ENCODE assay signal across 17 cellular contexts in genomic region chr15:67512933-67513714, GRCh38. TPM values are rescaled to one million over a fixed set of nuclear protein-coding genes. Genes with fewer than 3 reads are reported as not detected.
DNase-seq lines count a peak whose midpoint lies in the region; ATAC-seq and TF ChIP-seq lines count a peak whose summit lies in the region.
"Had no signal": no experiment of that assay in that cellular context is flagged by ENCODE, and none has a peak within 500 bp of the region (broad histone marks: within the 10 kb centered on the region; RNA-seq: fewer than 3 reads in every experiment).

No MANE protein-coding gene starts in this region.

- no peaks in the 10 kb centered on the region for H3K9me3 ChIP-seq in mammary epithelial cell (replicated peaks; ENCODE audit: insufficient read depth, low read length)
- H3K9me3 ChIP-seq in aorta (ENCODE audit: control insufficient read depth, low read length): no peaks in the 10 kb centered on the region
- H3K9me3 ChIP-seq: BLaER1 had no signal

- no peak overlapping the region for H3K27ac ChIP-seq in mammary epithelial cell (ENCODE audit: insufficient read depth, low read depth, low read length)
- no peak overlapping the region for H3K27ac ChIP-seq in aorta (ENCODE audit: low read depth in 1 of 2, low read length in 2 of 2)
- H3K27ac ChIP-seq: 22Rv1, BLaER1 had no signal

- ATAC-seq in aorta (ENCODE audit: low FRiP score): no peak
- ATAC-seq: HepG2 had no signal

- no peaks in the 10 kb centered on the region for H3K4me1 Mint-ChIP-seq in MCF 10A (ENCODE audit: insufficient read depth, unreplicated experiment)
- H3K4me1 Mint-ChIP-seq: H9 had no signal

- dilution Hi-C loops in mammary epithelial cell (cut with HindIII; ENCODE audit: low sequenced_read_pairs): no loop called here

- DNase-seq in MCF 10A (ENCODE audit: unreplicated experiment) (no peak), mammary epithelial cell (no peak), NCI-H69 (lab: John Stamatoyannopoulos, UW) (peak; percentile 9), fibroblast of gingiva (ENCODE audit: low read depth) (peak; percentile 7), aorta (no peak), glomerular visceral epithelial cell (ENCODE audit: extremely low spot score) (no peak), mesenteric fat pad (ENCODE audit: low spot score) (no peak), midbrain (lab: John Stamatoyannopoulos, UW) (no peak)
- DNase-seq: CD4-positive, alpha-beta memory T cell; DMS153; DMS79 treated with DMSO at 0.1 percent for 48 hours; H9 had no signal

- no peaks in the 10 kb centered on the region for H3K27me3 Mint-ChIP-seq in MCF 10A (ENCODE audit: insufficient read depth, unreplicated experiment)
- H3K27me3 Mint-ChIP-seq: CD4-positive, alpha-beta memory T cell had no signal

- BruUV-seq in MCF 10A (replicated peaks; lab: Mats Ljungman, UMichigan): no TSS peak
- BruUV-seq in mammary epithelial cell (replicated peaks; lab: Mats Ljungman, UMichigan): no TSS peak

- no peaks in the 10 kb centered on the region for H3K9me3 Mint-ChIP-seq in MCF 10A (ENCODE audit: unreplicated experiment)
- H3K9me3 Mint-ChIP-seq: CD14-positive monocyte; CD4-positive, alpha-beta memory T cell; H9 had no signal

- no peak for TF ChIP-seq CTCF in MCF 10A (IDR thresholded peaks at IDR 0.05; ENCODE audit: unreplicated experiment)
- no peak for TF ChIP-seq CTCF in mammary epithelial cell (conservative IDR thresholded peaks at IDR 0.05 in 1 of 2, IDR thresholded peaks at IDR 0.05 in 1 of 2; ENCODE audit: extremely low read depth in 1 of 2, insufficient read depth in 1 of 2, low read depth in 1 of 2, low read length in 2 of 2)

- H3K4me3 Mint-ChIP-seq in MCF 10A (ENCODE audit: unreplicated experiment): no peak overlapping the region
- H3K4me3 Mint-ChIP-seq: CD14-positive monocyte; CD4-positive, alpha-beta memory T cell; H9 had no signal

- H4K20me1 ChIP-seq in mammary epithelial cell (ENCODE audit: insufficient read depth, low read length): no peaks in the 10 kb centered on the region
- H4K20me1 ChIP-seq: BLaER1 had no signal

- no peak overlapping the region for H3K4me3 ChIP-seq in mammary epithelial cell (replicated peaks in 1 of 3; ENCODE audit: insufficient read depth in 1 of 3, low read depth in 2 of 3, low read length in 3 of 3)
- no peak overlapping the region for H3K4me3 ChIP-seq in aorta (ENCODE audit: low read length in 2 of 2)
- H3K4me3 ChIP-seq: BLaER1, GM12878 had no signal

- POLR2A ChIA-PET in MCF 10A (lab: Yijun Ruan, JAX): no interaction called here

- in situ Hi-C loops in mammary epithelial cell (cut with MboI; ENCODE audit: low sequenced_read_pairs in 2 of 2): no loop called here

- H3K27me3 ChIP-seq in mammary epithelial cell (ENCODE audit: insufficient read depth, low read length) (no peaks in the 10 kb centered on the region), aorta (ENCODE audit: control insufficient read depth in 1 of 2, insufficient read depth in 2 of 2, low read length in 1 of 2) (no peaks in the 10 kb centered on the region)
- H3K27me3 ChIP-seq: BLaER1 had no signal

- CTCF ChIA-PET in MCF 10A (lab: Yijun Ruan, JAX): interaction anchor here (0.6 kb wide), 1 partner anchor 308 kb away, joined by 3 read pairs; no protein-coding TSS in a partner anchor
- CTCF ChIA-PET in mammary epithelial cell (lab: Charles Lee; ENCODE audit: low non-redundant PET): no interaction called here

- WGBS in mammary epithelial cell (ENCODE audit: low coverage, missing lambda C conversion rate): 80% methylated on average over 7 of the region's 9 CpGs
- 80 to 84% methylated on average over 9 of the region's 9 CpGs for WGBS in aorta, 2 donors

- H3K4me1 ChIP-seq in mammary epithelial cell (ENCODE audit: insufficient read depth, low read length): peaks cover 10% of the 10 kb centered on the region
- H3K4me1 ChIP-seq in aorta (ENCODE audit: control insufficient read depth in 1 of 2, insufficient read depth in 2 of 2, low read length in 2 of 2): no peaks in the 10 kb centered on the region
- H3K4me1 ChIP-seq: BLaER1 had no signal

- peaks cover 39% of the 10 kb centered on the region for H3K36me3 Mint-ChIP-seq in MCF 10A (ENCODE audit: insufficient read depth, unreplicated experiment)

- no peaks in the 10 kb centered on the region for H3K79me2 ChIP-seq in mammary epithelial cell (ENCODE audit: insufficient read depth, low read length)

- H2AFZ ChIP-seq in mammary epithelial cell (ENCODE audit: low read depth, low read length): no peak overlapping the region

- no peak overlapping the region for H3K4me2 ChIP-seq in mammary epithelial cell (ENCODE audit: insufficient read depth, low read depth, low read length)
- H3K4me2 ChIP-seq: BLaER1 had no signal

- intact Hi-C loops in MCF 10A (cut with micrococcal nuclease) (no loop called here), mammary epithelial cell (cut with micrococcal nuclease) (no loop called here), aorta (cut with DNase I) (no loop called here)

- peak overlapping the region; percentile 0 for H3K27ac Mint-ChIP-seq in MCF 10A (ENCODE audit: low read depth, unreplicated experiment)
- H3K27ac Mint-ChIP-seq: CD4-positive, alpha-beta memory T cell had no signal

- peaks cover 2% of the 10 kb centered on the region for H3K36me3 ChIP-seq in mammary epithelial cell (ENCODE audit: insufficient read depth, low read length)
- peaks cover 5 to 6% of the 10 kb centered on the region in 2 donors for H3K36me3 ChIP-seq in aorta (ENCODE audit: control insufficient read depth in 1 of 2, insufficient read depth in 2 of 2, low read length in 1 of 2)

- no peak overlapping the region for H3K9ac ChIP-seq in mammary epithelial cell (ENCODE audit: insufficient read depth, low read length)
- H3K9ac ChIP-seq: BLaER1 had no signal

RNA-seq across cellular contexts. Expression of gene C15orf61, which starts 7.8 kb away (rescaled TPM):
- total RNA-seq in MCF 10A (2022) (7.9 and 10.5 TPM in 2 replicates), mammary epithelial cell (1 to 10 TPM; 6.2 to 6.3 TPM), aorta (1 to 10 TPM; 3.0 to 4.4 TPM), mesenteric fat pad (6.4 TPM)
- polyA plus RNA-seq in mammary epithelial cell (1.9 TPM), aorta (1 to 10 TPM; 1.2 to 4.9 TPM)
- polyA minus RNA-seq in mammary epithelial cell: not detected

RNA-seq across cellular contexts. Expression of gene MAP2K5, which starts 29.4 kb away (rescaled TPM):
- total RNA-seq in MCF 10A (2022) (24.4 and 29.0 TPM in 2 replicates), mammary epithelial cell (10 to 100 TPM in 1 of 2 donors, 1 to 10 TPM in 1; 6.5 to 22.8 TPM), aorta (10 to 100 TPM; 17.6 to 29.2 TPM), mesenteric fat pad (14.9 TPM)
- polyA plus RNA-seq in mammary epithelial cell (4.6 TPM), aorta (10 to 100 TPM in 1 of 2 donors, 1 to 10 TPM in 1; 7.3 to 16.5 TPM)
- 9.2 TPM for polyA minus RNA-seq in mammary epithelial cell

Comparison
In these comparisons a context has a peak if more than half of its experiments do, and no peak if none do; other contexts are left out.
1. DNase-seq: peak in NCI-H69 (single experiment) and fibroblast of gingiva (single experiment); none in MCF 10A (single experiment), mammary epithelial cell (single experiment), aorta (0 of 2), glomerular visceral epithelial cell (single experiment), mesenteric fat pad (single experiment) and midbrain (single experiment).